ENCODE assay signal across 1 cellular context in the genomic region with DNA sequence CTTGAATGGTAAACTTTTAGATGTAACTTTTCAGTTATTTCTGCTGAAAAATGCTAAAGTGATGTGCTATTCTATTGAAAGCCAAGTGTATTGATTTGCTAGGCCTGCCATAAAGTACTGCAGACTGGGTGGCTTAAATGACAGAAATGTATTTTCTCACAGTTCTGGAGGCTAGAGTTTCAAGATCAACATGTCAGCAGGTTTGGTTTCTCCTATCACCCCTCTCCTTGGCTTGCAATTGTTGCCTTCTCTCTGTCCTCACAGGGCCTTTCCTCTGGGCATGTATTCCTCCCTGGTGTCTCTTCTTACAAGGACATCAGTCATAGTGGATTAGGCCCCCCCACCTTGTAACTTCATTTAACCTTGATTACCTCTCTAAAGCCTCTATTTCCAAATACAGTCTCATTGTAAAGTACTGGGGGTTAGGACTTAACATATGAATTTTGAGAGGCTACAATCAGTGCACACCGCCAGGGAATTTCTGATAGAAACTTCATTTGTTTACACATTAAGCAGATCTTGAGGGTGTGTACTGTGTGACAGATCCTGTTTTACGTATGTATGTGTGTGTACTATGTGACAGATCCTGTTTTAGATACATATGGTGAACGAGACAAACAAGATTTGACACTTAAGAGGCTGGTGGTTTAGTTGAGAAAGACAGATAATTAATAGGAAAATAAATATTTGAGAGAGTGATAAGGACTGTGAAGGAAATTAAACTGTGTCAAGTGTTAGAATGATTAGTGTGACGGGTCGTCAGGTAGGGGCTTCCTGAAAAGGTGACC.
TF ChIP-seq lines count a peak whose summit lies in the region.

No MANE protein-coding gene starts in this region.

TF ChIP-seq in HEK293, 187 proteins besides CTCF, POLR2A, EP300 and RAD21 (continued from another document):
- TF ChIP-seq, protein P1, sequence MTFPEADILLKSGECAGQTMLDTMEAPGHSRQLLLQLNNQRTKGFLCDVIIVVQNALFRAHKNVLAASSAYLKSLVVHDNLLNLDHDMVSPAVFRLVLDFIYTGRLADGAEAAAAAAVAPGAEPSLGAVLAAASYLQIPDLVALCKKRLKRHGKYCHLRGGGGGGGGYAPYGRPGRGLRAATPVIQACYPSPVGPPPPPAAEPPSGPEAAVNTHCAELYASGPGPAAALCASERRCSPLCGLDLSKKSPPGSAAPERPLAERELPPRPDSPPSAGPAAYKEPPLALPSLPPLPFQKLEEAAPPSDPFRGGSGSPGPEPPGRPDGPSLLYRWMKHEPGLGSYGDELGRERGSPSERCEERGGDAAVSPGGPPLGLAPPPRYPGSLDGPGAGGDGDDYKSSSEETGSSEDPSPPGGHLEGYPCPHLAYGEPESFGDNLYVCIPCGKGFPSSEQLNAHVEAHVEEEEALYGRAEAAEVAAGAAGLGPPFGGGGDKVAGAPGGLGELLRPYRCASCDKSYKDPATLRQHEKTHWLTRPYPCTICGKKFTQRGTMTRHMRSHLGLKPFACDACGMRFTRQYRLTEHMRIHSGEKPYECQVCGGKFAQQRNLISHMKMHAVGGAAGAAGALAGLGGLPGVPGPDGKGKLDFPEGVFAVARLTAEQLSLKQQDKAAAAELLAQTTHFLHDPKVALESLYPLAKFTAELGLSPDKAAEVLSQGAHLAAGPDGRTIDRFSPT (tag by site-specific recombination; IDR thresholded peaks at IDR 0.05): no peak
- TF ChIP-seq ZFHX2 (tag by site-specific recombination; conservative IDR thresholded peaks at IDR 0.05) (no peak), ZNF223 (tag by site-specific recombination; IDR thresholded peaks at IDR 0.05) (no peak), KLF8 (tag by site-specific recombination; IDR thresholded peaks at IDR 0.05) (no peak), ZFP41 (tag by site-specific recombination; IDR thresholded peaks at IDR 0.05; ENCODE audit: borderline replicate concordance) (no peak), ZBTB7A (tag by site-specific recombination; IDR thresholded peaks at IDR 0.05; ENCODE audit: low read depth) (no peak), ZNF530 (tag by site-specific recombination; IDR thresholded peaks at IDR 0.05; ENCODE audit: low read depth) (no peak), KLF1 (tag by site-specific recombination; IDR thresholded peaks at IDR 0.05) (no peak), RBAK (tag by site-specific recombination; IDR thresholded peaks at IDR 0.05) (no peak), ZIC2 (tag by site-specific recombination; IDR thresholded peaks at IDR 0.05) (no peak), ZNF529 (tag by site-specific recombination; IDR thresholded peaks at IDR 0.05; ENCODE audit: insufficient replicate concordance) (no peak), ZNF335 (tag by site-specific recombination; conservative IDR thresholded peaks at IDR 0.05) (no peak), ZNF660 (tag by site-specific recombination; IDR thresholded peaks at IDR 0.05) (no peak), KLF7 (tag by site-specific recombination; IDR thresholded peaks at IDR 0.05; ENCODE audit: borderline replicate concordance) (no peak), PRDM1 (tag by site-specific recombination; IDR thresholded peaks at IDR 0.05) (no peak), ZNF843 (tag by site-specific recombination; IDR thresholded peaks at IDR 0.05) (0 out of 2 replicates have a peak, but pooled peaks have one; percentile 18), ZNF792 (tag by site-specific recombination; IDR thresholded peaks at IDR 0.05) (no peak), ZNF174 (tag by site-specific recombination; IDR thresholded peaks at IDR 0.05) (no peak), ZNF10 (tag by site-specific recombination; IDR thresholded peaks at IDR 0.05) (no peak)
- TF ChIP-seq, protein P2, sequence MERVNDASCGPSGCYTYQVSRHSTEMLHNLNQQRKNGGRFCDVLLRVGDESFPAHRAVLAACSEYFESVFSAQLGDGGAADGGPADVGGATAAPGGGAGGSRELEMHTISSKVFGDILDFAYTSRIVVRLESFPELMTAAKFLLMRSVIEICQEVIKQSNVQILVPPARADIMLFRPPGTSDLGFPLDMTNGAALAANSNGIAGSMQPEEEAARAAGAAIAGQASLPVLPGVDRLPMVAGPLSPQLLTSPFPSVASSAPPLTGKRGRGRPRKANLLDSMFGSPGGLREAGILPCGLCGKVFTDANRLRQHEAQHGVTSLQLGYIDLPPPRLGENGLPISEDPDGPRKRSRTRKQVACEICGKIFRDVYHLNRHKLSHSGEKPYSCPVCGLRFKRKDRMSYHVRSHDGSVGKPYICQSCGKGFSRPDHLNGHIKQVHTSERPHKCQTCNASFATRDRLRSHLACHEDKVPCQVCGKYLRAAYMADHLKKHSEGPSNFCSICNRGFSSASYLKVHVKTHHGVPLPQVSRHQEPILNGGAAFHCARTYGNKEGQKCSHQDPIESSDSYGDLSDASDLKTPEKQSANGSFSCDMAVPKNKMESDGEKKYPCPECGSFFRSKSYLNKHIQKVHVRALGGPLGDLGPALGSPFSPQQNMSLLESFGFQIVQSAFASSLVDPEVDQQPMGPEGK (tag by site-specific recombination; IDR thresholded peaks at IDR 0.05): peak; percentile 25; the same call in 1 of the 2 replicates
- TF ChIP-seq, protein P3, sequence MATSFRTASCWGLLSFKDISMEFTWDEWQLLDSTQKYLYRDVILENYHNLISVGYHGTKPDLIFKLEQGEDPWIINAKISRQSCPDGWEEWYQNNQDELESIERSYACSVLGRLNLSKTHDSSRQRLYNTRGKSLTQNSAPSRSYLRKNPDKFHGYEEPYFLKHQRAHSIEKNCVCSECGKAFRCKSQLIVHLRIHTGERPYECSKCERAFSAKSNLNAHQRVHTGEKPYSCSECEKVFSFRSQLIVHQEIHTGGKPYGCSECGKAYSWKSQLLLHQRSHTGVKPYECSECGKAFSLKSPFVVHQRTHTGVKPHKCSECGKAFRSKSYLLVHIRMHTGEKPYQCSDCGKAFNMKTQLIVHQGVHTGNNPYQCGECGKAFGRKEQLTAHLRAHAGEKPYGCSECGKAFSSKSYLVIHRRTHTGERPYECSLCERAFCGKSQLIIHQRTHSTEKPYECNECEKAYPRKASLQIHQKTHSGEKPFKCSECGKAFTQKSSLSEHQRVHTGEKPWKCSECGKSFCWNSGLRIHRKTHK (tag by site-specific recombination; IDR thresholded peaks at IDR 0.05): no peak
- TF ChIP-seq, protein P4, sequence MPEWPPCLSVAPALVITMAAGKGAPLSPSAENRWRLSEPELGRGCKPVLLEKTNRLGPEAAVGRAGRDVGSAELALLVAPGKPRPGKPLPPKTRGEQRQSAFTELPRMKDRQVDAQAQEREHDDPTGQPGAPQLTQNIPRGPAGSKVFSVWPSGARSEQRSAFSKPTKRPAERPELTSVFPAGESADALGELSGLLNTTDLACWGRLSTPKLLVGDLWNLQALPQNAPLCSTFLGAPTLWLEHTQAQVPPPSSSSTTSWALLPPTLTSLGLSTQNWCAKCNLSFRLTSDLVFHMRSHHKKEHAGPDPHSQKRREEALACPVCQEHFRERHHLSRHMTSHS (tag by site-specific recombination; IDR thresholded peaks at IDR 0.05): no peak
- TF ChIP-seq, protein P5, sequence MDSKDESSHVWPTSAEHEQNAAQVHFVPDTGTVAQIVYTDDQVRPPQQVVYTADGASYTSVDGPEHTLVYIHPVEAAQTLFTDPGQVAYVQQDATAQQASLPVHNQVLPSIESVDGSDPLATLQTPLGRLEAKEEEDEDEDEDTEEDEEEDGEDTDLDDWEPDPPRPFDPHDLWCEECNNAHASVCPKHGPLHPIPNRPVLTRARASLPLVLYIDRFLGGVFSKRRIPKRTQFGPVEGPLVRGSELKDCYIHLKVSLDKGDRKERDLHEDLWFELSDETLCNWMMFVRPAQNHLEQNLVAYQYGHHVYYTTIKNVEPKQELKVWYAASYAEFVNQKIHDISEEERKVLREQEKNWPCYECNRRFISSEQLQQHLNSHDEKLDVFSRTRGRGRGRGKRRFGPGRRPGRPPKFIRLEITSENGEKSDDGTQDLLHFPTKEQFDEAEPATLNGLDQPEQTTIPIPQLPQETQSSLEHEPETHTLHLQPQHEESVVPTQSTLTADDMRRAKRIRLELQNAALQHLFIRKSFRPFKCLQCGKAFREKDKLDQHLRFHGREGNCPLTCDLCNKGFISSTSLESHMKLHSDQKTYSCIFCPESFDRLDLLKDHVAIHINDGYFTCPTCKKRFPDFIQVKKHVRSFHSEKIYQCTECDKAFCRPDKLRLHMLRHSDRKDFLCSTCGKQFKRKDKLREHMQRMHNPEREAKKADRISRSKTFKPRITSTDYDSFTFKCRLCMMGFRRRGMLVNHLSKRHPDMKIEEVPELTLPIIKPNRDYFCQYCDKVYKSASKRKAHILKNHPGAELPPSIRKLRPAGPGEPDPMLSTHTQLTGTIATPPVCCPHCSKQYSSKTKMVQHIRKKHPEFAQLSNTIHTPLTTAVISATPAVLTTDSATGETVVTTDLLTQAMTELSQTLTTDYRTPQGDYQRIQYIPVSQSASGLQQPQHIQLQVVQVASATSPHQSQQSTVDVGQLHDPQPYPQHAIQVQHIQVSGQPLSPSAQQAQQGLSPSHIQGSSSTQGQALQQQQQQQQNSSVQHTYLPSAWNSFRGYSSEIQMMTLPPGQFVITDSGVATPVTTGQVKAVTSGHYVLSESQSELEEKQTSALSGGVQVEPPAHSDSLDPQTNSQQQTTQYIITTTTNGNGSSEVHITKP (tag by site-specific recombination; IDR thresholded peaks at IDR 0.05): peak; percentile 86
- TF ChIP-seq, protein P6, sequence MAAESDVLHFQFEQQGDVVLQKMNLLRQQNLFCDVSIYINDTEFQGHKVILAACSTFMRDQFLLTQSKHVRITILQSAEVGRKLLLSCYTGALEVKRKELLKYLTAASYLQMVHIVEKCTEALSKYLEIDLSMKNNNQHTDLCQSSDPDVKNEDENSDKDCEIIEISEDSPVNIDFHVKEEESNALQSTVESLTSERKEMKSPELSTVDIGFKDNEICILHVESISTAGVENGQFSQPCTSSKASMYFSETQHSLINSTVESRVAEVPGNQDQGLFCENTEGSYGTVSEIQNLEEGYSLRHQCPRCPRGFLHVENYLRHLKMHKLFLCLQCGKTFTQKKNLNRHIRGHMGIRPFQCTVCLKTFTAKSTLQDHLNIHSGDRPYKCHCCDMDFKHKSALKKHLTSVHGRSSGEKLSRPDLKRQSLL (tag by site-specific recombination; IDR thresholded peaks at IDR 0.05): no peak
